In the genomic region with DNA sequence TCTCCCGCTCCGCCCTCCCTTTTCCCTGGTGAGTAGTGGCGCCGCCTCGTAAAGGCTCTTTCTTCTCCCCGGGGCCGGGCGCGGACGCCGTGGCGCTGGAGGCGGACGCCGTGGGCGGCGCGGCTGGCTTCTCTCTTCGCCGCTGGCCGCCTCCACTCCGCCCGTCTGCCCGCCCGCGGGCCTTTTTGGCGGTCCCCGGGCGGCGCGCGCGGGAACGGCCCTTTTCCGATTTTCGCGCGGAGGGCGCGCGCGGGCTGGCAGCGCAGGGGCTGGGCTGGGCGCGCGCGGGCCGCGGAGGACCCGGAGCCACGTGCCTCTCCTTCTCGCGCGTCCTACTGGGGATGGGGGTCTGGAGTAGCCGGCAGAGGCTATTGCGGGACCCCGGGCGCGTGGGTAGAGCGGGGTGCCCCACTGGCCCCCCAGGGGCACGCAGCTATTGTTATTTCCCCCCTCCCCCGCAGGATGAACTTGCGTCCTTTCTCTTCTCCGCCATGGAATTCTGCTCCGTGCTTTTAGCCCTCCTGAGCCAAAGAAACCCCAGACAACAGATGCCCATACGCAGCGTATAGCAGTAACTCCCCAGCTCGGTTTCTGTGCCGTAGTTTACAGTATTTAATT, we compare ENCODE assay signal across 8 cellular contexts. TPM values are rescaled to one million over a fixed set of nuclear protein-coding genes. Genes with fewer than 3 reads are reported as not detected.
DNase-seq lines count a peak whose midpoint lies in the region; ATAC-seq lines count a peak whose summit lies in the region.

No MANE protein-coding gene starts in this region.

- H3K4me2 ChIP-seq in skeletal muscle satellite cell (ENCODE audit: low read length): peak overlapping the region; percentile 84

- peak; percentile 27 for ATAC-seq in HG02588 (IDR thresholded peaks at IDR 0.05; ENCODE audit: unreplicated experiment)
- ATAC-seq in left ventricle myocardium superior: peak; percentile 52

- peak overlapping the region; percentile 92 for H3K9ac ChIP-seq in skeletal muscle satellite cell (ENCODE audit: low read depth, low read length)

- no peaks in the 10 kb centered on the region for H3K27me3 ChIP-seq in skeletal muscle satellite cell (ENCODE audit: control insufficient read depth, insufficient read depth, low read length)

- H3K36me3 ChIP-seq in skeletal muscle satellite cell (ENCODE audit: insufficient read depth, low read length): peaks cover 44% of the 10 kb centered on the region

- intact Hi-C loops in left ventricle myocardium superior (cut with micrococcal nuclease): no loop called here

- H3K4me1 ChIP-seq in skeletal muscle satellite cell (ENCODE audit: control insufficient read depth, insufficient read depth, low read length): peaks cover 48% of the 10 kb centered on the region

- H3K9me3 ChIP-seq in skeletal muscle satellite cell (replicated peaks; ENCODE audit: low read length): no peaks in the 10 kb centered on the region

- peak; percentile 78 for DNase-seq in DMS 273 (lab: John Stamatoyannopoulos, UW; ENCODE audit: unreplicated experiment)
- DNase-seq in DMS 273 treated with DMSO at 0.1 percent for 48 hours (lab: John Stamatoyannopoulos, UW): no peak
- DNase-seq in NCI-H2196 treated with DMSO at 0.1 percent for 48 hours (lab: John Stamatoyannopoulos, UW; ENCODE audit: unreplicated experiment): peak; percentile 62
- DNase-seq in activated naive CD4-positive, alpha-beta T cell treated with Interleukin-2 at 50 U/mL for 16 hours: peak; percentile 62
- peak; percentile 76 for DNase-seq in left ventricle myocardium superior
- no peak for DNase-seq in T-helper 9 cell

- peak overlapping the region; percentile 95 for H3K4me3 ChIP-seq in skeletal muscle satellite cell (ENCODE audit: low read length)

RNA-seq across cellular contexts. Expression of gene SLC20A1, which starts 0.5 kb away (rescaled TPM):
- 10.8 TPM for total RNA-seq in left ventricle myocardium superior
- 110 and 184 TPM in 2 replicates for total RNA-seq in skeletal muscle satellite cell (2012; rRNA removed)

Comparison
In these comparisons a context has a peak if more than half of its experiments do, and no peak if none do; other contexts are left out.
1. DNase-seq: peak in DMS 273 (single experiment), NCI-H2196 treated with DMSO at 0.1 percent for 48 hours (single experiment), activated naive CD4-positive, alpha-beta T cell treated with Interleukin-2 at 50 U/mL for 16 hours (single experiment) and left ventricle myocardium superior (single experiment); none in DMS 273 treated with DMSO at 0.1 percent for 48 hours (single experiment) and T-helper 9 cell (single experiment).